14 cellular contexts compared by ENCODE assay signal in genomic region chr7:20519641-20520040, GRCh38.
DNase-seq lines count a peak whose midpoint lies in the region; ATAC-seq, FAIRE-seq and TF ChIP-seq lines count a peak whose summit lies in the region.
"Had no signal": no experiment of that assay in that cellular context is flagged by ENCODE, and none has a peak within 500 bp of the region (broad histone marks: within the 10 kb centered on the region; RNA-seq: fewer than 3 reads in every experiment).

No MANE protein-coding gene starts in this region.

- H2BK15ac ChIP-seq in neuronal stem cell (ENCODE audit: low read length), result no peak overlapping the region

- no peak overlapping the region for H4K91ac ChIP-seq in neuronal stem cell (ENCODE audit: low read depth, low read length, poor library complexity)

- H4K8ac ChIP-seq in neuronal stem cell (ENCODE audit: low read depth, low read length), result no peak overlapping the region

- H3K18ac ChIP-seq in neuronal stem cell (ENCODE audit: low read length), result no peak overlapping the region

- H3K23ac ChIP-seq in neuronal stem cell (ENCODE audit: low read depth, low read length, poor library complexity), result no peak overlapping the region

- H3K27me3 Mint-ChIP-seq in activated T-cell treated with anti-CD3 and anti-CD28 coated beads, Interleukin-2, amount 50 U/mL, for 24 hours, result no peaks in the 10 kb centered on the region
- H3K27me3 Mint-ChIP-seq: CD4-positive, alpha-beta memory T cell had no signal

- peak; percentile 41 for FAIRE-seq in H54 (lab: Jason Lieb, UNC)

- H3K27ac Mint-ChIP-seq in activated T-cell treated with anti-CD3 and anti-CD28 coated beads, Interleukin-2, amount 50 U/mL, for 24 hours, result no peak overlapping the region
- H3K27ac Mint-ChIP-seq: CD4-positive, alpha-beta memory T cell had no signal

- no peak overlapping the region for H2AFZ ChIP-seq in neuronal stem cell (ENCODE audit: low read length)

- whole genome bisulfite sequencing in neuronal stem cell (ENCODE audit: extremely low coverage in 2 of 2, insufficient read length in 2 of 2, insufficient replicate concordance in 1 of 2), 2 donors, result no CpG with 5 or more reads among the region's 2 CpGs

- H3K27ac ChIP-seq in neuronal stem cell (replicated peaks; ENCODE audit: low read length), result no peak overlapping the region

- H3K4me3 ChIP-seq in neuronal stem cell (ENCODE audit: low read length in 2 of 2), result no peak overlapping the region

- no peak overlapping the region for H2BK5ac ChIP-seq in neuronal stem cell (ENCODE audit: low read length)

- no peaks in the 10 kb centered on the region for H3K36me3 ChIP-seq in neuronal stem cell (replicated peaks in 1 of 2; ENCODE audit: control insufficient read depth in 2 of 2, insufficient read depth in 2 of 2, low read length in 2 of 2)
- H3K36me3 ChIP-seq: BE2C had no signal

- H3K9ac ChIP-seq in neuronal stem cell (ENCODE audit: low read depth, low read length, poor library complexity), result no peak overlapping the region

- H3K9me3 ChIP-seq in neuronal stem cell (replicated peaks in 1 of 2; ENCODE audit: control insufficient read depth in 2 of 2, insufficient read depth in 1 of 2, low read depth in 1 of 2, low read length in 2 of 2), result peaks cover 0 to 3% of the 10 kb centered on the region in 2 donors
- H3K9me3 ChIP-seq: BE2C had no signal

- H3K36me3 Mint-ChIP-seq in activated T-cell treated with anti-CD3 and anti-CD28 coated beads, Interleukin-2, amount 50 U/mL, for 24 hours (ENCODE audit: low read depth), result no peaks in the 10 kb centered on the region
- H3K36me3 Mint-ChIP-seq: CD4-positive, alpha-beta memory T cell had no signal

- H3K14ac ChIP-seq in neuronal stem cell (ENCODE audit: low read length), result no peak overlapping the region

- H2BK12ac ChIP-seq in neuronal stem cell (ENCODE audit: low read length), result no peak overlapping the region

- no peak for DNase-seq in H54 (ENCODE audit: insufficient read length, low spot score)
- DNase-seq in NCI-H748 treated with DMSO at 0.1 percent for 48 hours (lab: John Stamatoyannopoulos, UW), result peak; percentile 88
- DNase-seq in foreskin melanocyte, result peak; percentile 74
- DNase-seq in putamen (ENCODE audit: low spot score), result peak; percentile 45
- no peak for DNase-seq in activated T-cell treated with anti-CD3 and anti-CD28 coated beads, Interleukin-2, amount 50 U/mL, for 24 hours
- no peak for DNase-seq in neuronal stem cell (ENCODE audit: low spot score)
- DNase-seq: BE2C; CD4-positive, alpha-beta memory T cell; KBM-7; NCI-H1048; NCI-H187; NCI-H526; Right ventricle myocardium superior had no signal

- no peak overlapping the region for H3K4me2 ChIP-seq in neuronal stem cell (ENCODE audit: insufficient read depth, low read length, poor library complexity, severe bottlenecking)

- H3K79me1 ChIP-seq in neuronal stem cell (ENCODE audit: low read depth, low read length), result no peaks in the 10 kb centered on the region

- no peak overlapping the region for H2BK120ac ChIP-seq in neuronal stem cell (ENCODE audit: low read depth, low read length)

- no peaks in the 10 kb centered on the region for H3K27me3 ChIP-seq in neuronal stem cell (ENCODE audit: control insufficient read depth in 3 of 3, insufficient read depth in 3 of 3, low read depth in 1 of 3, low read length in 3 of 3)
- H3K27me3 ChIP-seq: BE2C had no signal

- H3K4me1 ChIP-seq in neuronal stem cell (ENCODE audit: control insufficient read depth in 2 of 2, insufficient read depth in 1 of 2, low read depth in 1 of 2, low read length in 2 of 2), result peaks cover 0 to 1% of the 10 kb centered on the region in 2 donors

- no peak for TF ChIP-seq POLR2A in H54 (IDR thresholded peaks at IDR 0.05; ENCODE audit: low read depth, low read length)

- H2AK5ac ChIP-seq in neuronal stem cell (ENCODE audit: low read depth, low read length), result no peak overlapping the region

- no peak for ATAC-seq in HG03565 (IDR thresholded peaks at IDR 0.05; ENCODE audit: unreplicated experiment)

- no peak overlapping the region for H3K4ac ChIP-seq in neuronal stem cell (ENCODE audit: low read length)

- no peaks in the 10 kb centered on the region for H3K4me1 Mint-ChIP-seq in activated T-cell treated with anti-CD3 and anti-CD28 coated beads, Interleukin-2, amount 50 U/mL, for 24 hours (ENCODE audit: low read depth)
- H3K4me1 Mint-ChIP-seq: CD4-positive, alpha-beta memory T cell had no signal

- H3K4me3 Mint-ChIP-seq in activated T-cell treated with anti-CD3 and anti-CD28 coated beads, Interleukin-2, amount 50 U/mL, for 24 hours, result no peak overlapping the region
- H3K4me3 Mint-ChIP-seq: CD4-positive, alpha-beta memory T cell had no signal

- H3K9me3 Mint-ChIP-seq in activated T-cell treated with anti-CD3 and anti-CD28 coated beads, Interleukin-2, amount 50 U/mL, for 24 hours, result peaks cover 9% of the 10 kb centered on the region

Comparison
In these comparisons a context has a peak if more than half of its experiments do, and no peak if none do; other contexts are left out.
1. DNase-seq: peak in NCI-H748 treated with DMSO at 0.1 percent for 48 hours (single experiment), foreskin melanocyte (single experiment) and putamen (single experiment); none in H54 (single experiment), activated T-cell treated with anti-CD3 and anti-CD28 coated beads, Interleukin-2, amount 50 U/mL, for 24 hours (single experiment) and neuronal stem cell (single experiment).